In the genomic region with DNA sequence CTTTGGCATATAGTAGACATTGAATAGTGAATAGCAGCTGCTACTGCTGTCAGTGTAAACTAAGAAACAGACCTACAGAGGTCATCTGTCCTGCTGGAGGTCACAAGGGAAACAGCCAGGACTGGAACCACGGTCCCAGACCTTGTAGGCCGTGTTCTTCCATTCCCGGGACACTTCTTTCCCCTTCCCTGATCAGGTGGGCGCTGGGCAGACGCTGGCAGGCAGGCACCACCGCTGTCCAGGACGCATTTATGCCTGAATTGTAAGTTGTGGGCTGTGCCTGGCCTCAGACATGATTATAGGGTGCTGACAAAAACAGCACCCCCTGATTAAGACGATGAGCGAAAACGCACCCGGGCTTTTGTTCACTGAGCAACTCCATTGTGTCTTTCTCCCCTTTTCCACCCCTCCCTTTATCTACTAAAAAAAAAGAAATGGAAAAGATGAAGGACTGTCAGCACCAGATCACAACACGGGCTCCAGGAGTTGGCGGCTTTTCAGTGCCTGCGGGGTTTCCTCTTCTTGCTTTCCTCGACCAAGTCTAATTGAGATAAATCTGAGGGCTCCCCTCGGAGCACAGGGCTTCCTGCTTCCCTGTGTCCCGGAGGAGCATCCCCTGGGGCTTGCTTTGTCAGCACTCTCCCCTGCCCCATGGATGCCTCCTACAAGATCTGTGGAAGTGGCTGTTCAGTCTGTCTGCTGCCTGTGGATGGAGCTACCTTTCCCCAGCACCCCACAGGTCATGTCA, we compare ENCODE assay signal across 18 cellular contexts.
DNase-seq lines count a peak whose midpoint lies in the region; ATAC-seq and TF ChIP-seq lines count a peak whose summit lies in the region.
"Had no signal": no experiment of that assay in that cellular context is flagged by ENCODE, and none has a peak within 500 bp of the region (broad histone marks: within the 10 kb centered on the region; RNA-seq: fewer than 3 reads in every experiment).

No MANE protein-coding gene starts in this region.

- peaks cover 27% of the 10 kb centered on the region for H3K36me3 Mint-ChIP-seq in nephron (ENCODE audit: low read depth)
- H3K36me3 Mint-ChIP-seq: CD4-positive, CD25-positive, alpha-beta regulatory T cell had no signal

- H3K9me3 Mint-ChIP-seq in nephron, result peaks cover 8% of the 10 kb centered on the region

- H3K27ac ChIP-seq in vagina, result peak overlapping the region; percentile 77
- H3K27ac ChIP-seq: HL-60 had no signal

- intact Hi-C loops in left ventricle myocardium superior (cut with micrococcal nuclease) (no loop called here), Right ventricle myocardium superior (cut with DNase I) (no loop called here), vagina (cut with DNase I) (no loop called here)

- H3K4me3 ChIP-seq in astrocyte of the spinal cord (ENCODE audit: low read depth, low read length), result no peak overlapping the region
- H3K4me3 ChIP-seq in vagina, result no peak overlapping the region
- H3K4me3 ChIP-seq: K562 had no signal

- peaks cover 57% of the 10 kb centered on the region for H3K4me1 Mint-ChIP-seq in nephron

- no peaks in the 10 kb centered on the region for H3K9me3 ChIP-seq in vagina

- no peaks in the 10 kb centered on the region for H3K27me3 ChIP-seq in vagina

- no peak for TF ChIP-seq CTCF in astrocyte of the spinal cord (IDR thresholded peaks at IDR 0.05; ENCODE audit: low read depth, low read length)
- TF ChIP-seq CTCF in nephron (IDR thresholded peaks at IDR 0.05; ENCODE audit: unreplicated experiment in 3 of 3), result no peak
- TF ChIP-seq CTCF in vagina (IDR thresholded peaks at IDR 0.05), result no peak

- H3K27me3 Mint-ChIP-seq in nephron (ENCODE audit: low read depth), result no peaks in the 10 kb centered on the region
- H3K27me3 Mint-ChIP-seq: CD4-positive, CD25-positive, alpha-beta regulatory T cell had no signal

- H3K27ac Mint-ChIP-seq in nephron, result peak overlapping the region in 2 of 3 experiments; percentile 20 to 50
- H3K27ac Mint-ChIP-seq: CD4-positive, CD25-positive, alpha-beta regulatory T cell had no signal

- no peaks in the 10 kb centered on the region for H3K36me3 ChIP-seq in vagina

- ATAC-seq in left ventricle myocardium superior, result peak; percentile 19
- no peak for ATAC-seq in Right ventricle myocardium superior (ENCODE audit: poor library complexity)
- no peak for ATAC-seq in GM21723 (IDR thresholded peaks at IDR 0.05; ENCODE audit: unreplicated experiment)
- ATAC-seq: HCT116, K562, Panc1 had no signal

- no peak for DNase-seq in left ventricle myocardium superior
- DNase-seq in Right ventricle myocardium superior, result no peak
- DNase-seq in astrocyte of the spinal cord (ENCODE audit: low read depth, low spot score), result peak; percentile 58
- no peak for DNase-seq in vagina (ENCODE audit: extremely low spot score in 2 of 2)
- DNase-seq in activated CD8-positive, alpha-beta memory T cell treated with anti-CD3 and anti-CD28 coated beads, Interleukin-2, amount 50 U/mL, for 48 hours, result no peak
- DNase-seq in T1000 (lab: John Stamatoyannopoulos, UW), result no peak
- DNase-seq: Calu3; CD4-positive, CD25-positive, alpha-beta regulatory T cell; GF-D8; NCI-H146; NCI-H446 treated with DMSO at 0.1 percent for 48 hours; SHP77 had no signal

- in situ Hi-C loops in astrocyte of the spinal cord (cut with HindIII; ENCODE audit: low sequenced_read_pairs), result no loop called here

- peaks cover 29% of the 10 kb centered on the region for H3K4me1 ChIP-seq in vagina

- no peak overlapping the region for H3K4me3 Mint-ChIP-seq in nephron
- H3K4me3 Mint-ChIP-seq: CD4-positive, CD25-positive, alpha-beta regulatory T cell had no signal

- TF ChIP-seq POLR2A in vagina (IDR thresholded peaks at IDR 0.05), result no peak
